11 cellular contexts compared by ENCODE assay signal in the genomic region with DNA sequence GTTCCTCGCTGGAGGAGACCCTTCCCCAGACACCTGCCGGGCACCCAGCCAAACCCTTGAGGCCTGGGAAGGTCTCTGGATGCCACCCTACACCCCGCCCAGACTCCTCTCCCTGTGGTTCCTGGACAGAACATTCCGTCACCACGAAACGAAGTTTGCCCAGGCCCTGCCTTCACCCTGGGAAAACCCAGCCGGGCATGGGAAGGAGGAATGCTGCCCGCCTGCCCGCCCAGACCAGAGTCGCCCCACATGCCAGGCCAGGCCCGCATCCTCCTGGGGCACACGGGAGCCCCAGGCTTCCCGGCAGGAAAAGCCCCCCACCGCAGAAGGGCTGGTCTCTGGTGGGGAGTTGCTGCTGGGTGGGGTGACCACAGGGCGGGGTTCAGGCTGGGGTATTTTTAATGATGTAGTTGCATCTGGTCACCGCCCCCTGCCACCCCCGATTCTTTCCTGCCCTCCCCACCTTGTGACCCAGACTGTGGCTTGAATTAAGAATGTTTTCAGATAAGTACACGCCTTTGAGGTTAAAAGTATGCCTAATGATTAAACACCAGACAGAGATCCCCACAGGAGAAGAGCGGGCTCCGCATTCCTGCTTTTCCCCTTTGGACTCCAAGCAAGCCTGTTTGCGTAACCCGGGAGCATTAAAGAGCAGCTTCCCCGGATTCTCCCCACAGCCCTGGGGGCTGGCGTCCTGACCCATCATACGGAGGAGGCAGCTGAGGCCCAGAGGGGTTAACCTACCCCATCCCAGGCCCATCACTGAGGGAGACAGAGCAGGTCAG. TPM values are rescaled to one million over a fixed set of nuclear protein-coding genes. Genes with fewer than 3 reads are reported as not detected.
A peak's percentile ranks its signal among the peaks of the same experiment; 100 is the strongest.
DNase-seq lines count a peak whose midpoint lies in the region; ATAC-seq and TF ChIP-seq lines count a peak whose summit lies in the region.
"Had no signal": no experiment of that assay in that cellular context is flagged by ENCODE, and none has a peak within 500 bp of the region (broad histone marks: within the 10 kb centered on the region; RNA-seq: fewer than 3 reads in every experiment).

No MANE protein-coding gene starts in this region.

- H3K4me1 ChIP-seq in osteoblast (ENCODE audit: insufficient read depth, low read length) (peaks cover 86% of the 10 kb centered on the region), HAP-1 (no peaks in the 10 kb centered on the region)

- H3K27me3 ChIP-seq in osteoblast (ENCODE audit: insufficient read depth, low read length): no peaks in the 10 kb centered on the region
- no peaks in the 10 kb centered on the region for H3K27me3 ChIP-seq in HAP-1 (ENCODE audit: low read depth)

- H4K20me1 ChIP-seq in osteoblast (ENCODE audit: insufficient read depth, low read length): peaks cover 95% of the 10 kb centered on the region

- DNase-seq in ACHN: peak; percentile 91
- no peak for DNase-seq in SK-N-MC (ENCODE audit: low read depth, low spot score)
- DNase-seq in fibroblast of gingiva (ENCODE audit: low read depth): peak; percentile 82
- DNase-seq in osteoblast (ENCODE audit: insufficient read length, low spot score, missing footprints): peak; percentile 95
- no peak for DNase-seq in RKO (ENCODE audit: low spot score)
- DNase-seq in HAP-1 (ENCODE audit: low spot score in 2 of 2): no peak
- DNase-seq: activated naive CD4-positive, alpha-beta T cell treated with anti-CD3 and anti-CD28 coated beads, Interleukin-2, amount 50 U/mL, for 16 hours; CD4-positive, alpha-beta memory T cell; immature natural killer cell had no signal

- peaks cover 85% of the 10 kb centered on the region for H3K36me3 ChIP-seq in SK-N-MC (ENCODE audit: insufficient read depth, low read length)
- peaks cover 94% of the 10 kb centered on the region for H3K36me3 ChIP-seq in osteoblast (ENCODE audit: insufficient read depth, low read length)
- H3K36me3 ChIP-seq in HAP-1 (replicated peaks): peaks cover 49% of the 10 kb centered on the region

- no peak for TF ChIP-seq CTCF in osteoblast (IDR thresholded peaks at IDR 0.05; ENCODE audit: extremely low read depth, low read depth, low read length)

- H3K9ac ChIP-seq in SK-N-MC (ENCODE audit: insufficient read length): no peak overlapping the region

- H2AFZ ChIP-seq in osteoblast (ENCODE audit: low read length): no peak overlapping the region

- no peaks in the 10 kb centered on the region for H3K9me3 ChIP-seq in SK-N-MC (ENCODE audit: low read depth, low read length)
- H3K9me3 ChIP-seq in osteoblast (ENCODE audit: low read depth, low read length): no peaks in the 10 kb centered on the region
- no peaks in the 10 kb centered on the region for H3K9me3 ChIP-seq in HAP-1

- H3K4me2 ChIP-seq in osteoblast (ENCODE audit: insufficient read depth, low read length): peak overlapping the region; percentile 23

- H3K4me3 ChIP-seq in SK-N-MC (no peak overlapping the region), osteoblast (ENCODE audit: insufficient read depth, low read length) (no peak overlapping the region), HAP-1 (no peak overlapping the region)

- H3K27ac ChIP-seq in SK-N-MC: peak overlapping the region; percentile 54
- H3K27ac ChIP-seq in osteoblast (ENCODE audit: low read depth, low read length): peak overlapping the region; percentile 75

- in situ Hi-C loops in ACHN (cut with HindIII; ENCODE audit: low pct_ligation_motif_present, low pct_unique_long_range_greater_than_20kb, low sequenced_read_pairs): no loop called here
- in situ Hi-C loops in HAP-1 (cut with MboI; ENCODE audit: low sequenced_read_pairs): no loop called here

- H3K79me2 ChIP-seq in osteoblast (ENCODE audit: insufficient read depth, low read length): peaks cover 97% of the 10 kb centered on the region

- no peak for ATAC-seq in HG03457 (IDR thresholded peaks at IDR 0.05; ENCODE audit: unreplicated experiment)
- ATAC-seq in HG02938 (IDR thresholded peaks at IDR 0.05; ENCODE audit: unreplicated experiment): no peak

RNA-seq across cellular contexts. Expression of gene PPARA, which starts 44.6 kb away (rescaled TPM):
- total RNA-seq in osteoblast: 21.8 and 22.1 TPM in 2 replicates

Comparison
In these comparisons a context has a peak if more than half of its experiments do, and no peak if none do; other contexts are left out.
1. DNase-seq: peak in ACHN (single experiment), fibroblast of gingiva (single experiment) and osteoblast (single experiment); none in SK-N-MC (single experiment), RKO (single experiment) and HAP-1 (0 of 2).